Comparison of ENCODE assay signal across 25 cellular contexts in genomic region chr18:26502834-26503233, GRCh38.
"Had no signal": no experiment of that assay in that cellular context is flagged by ENCODE, and none has a peak within 500 bp of the region (broad histone marks: within the 10 kb centered on the region; RNA-seq: fewer than 3 reads in every experiment).

No MANE protein-coding gene starts in this region.

- H2AFZ ChIP-seq: neural progenitor cell had no signal

- H3K36me3 Mint-ChIP-seq: activated naive CD8-positive, alpha-beta T cell treated with anti-CD3 and anti-CD28 coated beads, Interleukin-2, amount 10 ng/mL, durations not matched to agents 7 days and 5 days; naive B cell had no signal

- H3K27ac Mint-ChIP-seq: activated CD4-positive, alpha-beta T cell treated with anti-CD3 and anti-CD28 coated beads, Interleukin-2, amount 10 ng/mL, durations not matched to agents 7 days and 5 days; activated CD8-positive, alpha-beta T cell treated with anti-CD3 and anti-CD28 coated beads, Interleukin-2, amount 10 ng/mL, durations not matched to agents 7 days and 5 days; activated naive CD8-positive, alpha-beta T cell treated with anti-CD3 and anti-CD28 coated beads, Interleukin-2, amount 10 ng/mL, durations not matched to agents 7 days and 5 days; activated T-cell treated with anti-CD3 and anti-CD28 coated beads, Interleukin-2, amount 50 U/mL, for 24 hours; activated T-helper 2 cell treated with anti-CD3 and anti-CD28 coated beads, Interferon-gamma antibody, Interleukin-2, Interleukin-4, amounts not matched to agents 10 μg/mL and 5 μg/mL and 100 μg/mL, durations not matched to agents 14 hours and 24 hours and 36 hours had no signal

- H3K27ac ChIP-seq: left lung, neural progenitor cell, ovary, psoas muscle, right lobe of liver, stomach had no signal

- H3K27me3 ChIP-seq: dorsolateral prefrontal cortex, left lung, neural progenitor cell, ovary, right lobe of liver, stomach had no signal

- H3K4me1 ChIP-seq: left lung, right lobe of liver, stomach had no signal

- DNase-seq: activated CD4-positive, alpha-beta T cell treated with anti-CD3 and anti-CD28 coated beads, Interleukin-2, amount 10 ng/mL, durations not matched to agents 7 days and 5 days; activated CD8-positive, alpha-beta T cell treated with anti-CD3 and anti-CD28 coated beads, Interleukin-2, amount 10 ng/mL, durations not matched to agents 7 days and 5 days; activated naive CD4-positive, alpha-beta T cell treated with Interleukin-2 at 50 U/mL for 16 hours; activated naive CD8-positive, alpha-beta T cell treated with anti-CD3 and anti-CD28 coated beads, Interleukin-2, amount 10 ng/mL, durations not matched to agents 7 days and 5 days; activated T-cell treated with anti-CD3 and anti-CD28 coated beads, Interleukin-2, amount 50 U/mL, for 24 hours; amygdala; dorsolateral prefrontal cortex; erythroblast; hypothalamus; left lung; naive B cell; ovary; psoas muscle; right lobe of liver; small intestine; stimulated activated CD4-positive, alpha-beta T cell treated with anti-CD3 and anti-CD28 coated beads, Interleukin-15, amount 100 ng/mL, for 24 hours; stimulated activated CD4-positive, alpha-beta T cell treated with anti-CD3 and anti-CD28 coated beads, Interleukin-4, amount 100 ng/mL, for 1 hour; stomach; T-helper 1 cell; T1000; trophoblast cell had no signal

- H3K4me1 Mint-ChIP-seq: activated naive CD8-positive, alpha-beta T cell treated with anti-CD3 and anti-CD28 coated beads, Interleukin-2, amount 10 ng/mL, durations not matched to agents 7 days and 5 days; naive B cell had no signal

- H3K4me3 ChIP-seq: left lung, neural progenitor cell, ovary, psoas muscle, right lobe of liver, stomach had no signal

- H3K9ac ChIP-seq: neural progenitor cell had no signal

- H3K4me2 ChIP-seq: neural progenitor cell had no signal

- H3K4me3 Mint-ChIP-seq: activated CD4-positive, alpha-beta T cell treated with anti-CD3 and anti-CD28 coated beads, Interleukin-2, amount 10 ng/mL, durations not matched to agents 7 days and 5 days; activated CD8-positive, alpha-beta T cell treated with anti-CD3 and anti-CD28 coated beads, Interleukin-2, amount 10 ng/mL, durations not matched to agents 7 days and 5 days; activated naive CD8-positive, alpha-beta T cell treated with anti-CD3 and anti-CD28 coated beads, Interleukin-2, amount 10 ng/mL, durations not matched to agents 7 days and 5 days; activated T-cell treated with anti-CD3 and anti-CD28 coated beads, Interleukin-2, amount 50 U/mL, for 24 hours; naive B cell had no signal

- H3K27me3 Mint-ChIP-seq: activated CD4-positive, alpha-beta T cell treated with anti-CD3 and anti-CD28 coated beads, Interleukin-2, amount 10 ng/mL, durations not matched to agents 7 days and 5 days; activated naive CD8-positive, alpha-beta T cell treated with anti-CD3 and anti-CD28 coated beads, Interleukin-2, amount 10 ng/mL, durations not matched to agents 7 days and 5 days; activated T-cell treated with anti-CD3 and anti-CD28 coated beads, Interleukin-2, amount 50 U/mL, for 24 hours; naive B cell had no signal

- ATAC-seq: activated CD8-positive, alpha-beta T cell treated with anti-CD3 and anti-CD28 coated beads, Interleukin-2, amount 10 ng/mL, durations not matched to agents 7 days and 5 days; left lung; psoas muscle; right lobe of liver had no signal

- FAIRE-seq: colon, frontal cortex, small intestine had no signal

- H3K36me3 ChIP-seq: left lung, neural progenitor cell, ovary, right lobe of liver had no signal

- H3K9me3 ChIP-seq: left lung, ovary, psoas muscle, right lobe of liver, stomach had no signal
